Comparison of ENCODE assay signal across 1 cellular context in genomic region chr1:85303440-85304162, GRCh38.
TF ChIP-seq lines count a peak whose summit lies in the region.

No MANE protein-coding gene starts in this region.

TF ChIP-seq in HepG2, 621 proteins besides CTCF, POLR2A, EP300 and RAD21:
- TF ChIP-seq GRHL1 (CRISPR knock-in tag; conservative IDR thresholded peaks at IDR 0.05) (no peak), JUND (CRISPR knock-in tag; IDR thresholded peaks at IDR 0.05) (no peak), GABPA (IDR thresholded peaks at IDR 0.05; ENCODE audit: low read depth, low read length) (no peak), GABPA (CRISPR knock-in tag; IDR thresholded peaks at IDR 0.05; ENCODE audit: low read depth) (peak; percentile 66), ZNF143 (CRISPR knock-in tag; IDR thresholded peaks at IDR 0.05) (0 out of 2 replicates have a peak, but pooled peaks have one; percentile 34), ZEB1 (IDR thresholded peaks at IDR 0.05; ENCODE audit: insufficient replicate concordance, low read depth) (no peak), THAP11 (CRISPR knock-in tag; IDR thresholded peaks at IDR 0.05) (peak; percentile 79)
